27 cellular contexts compared by ENCODE assay signal in genomic region chr16:82384897-82385296, GRCh38.
"Had no signal": no experiment of that assay in that cellular context is flagged by ENCODE, and none has a peak within 500 bp of the region (broad histone marks: within the 10 kb centered on the region; RNA-seq: fewer than 3 reads in every experiment).

No MANE protein-coding gene starts in this region.

- H3K4me3 Mint-ChIP-seq: dendritic cell treated with granulocyte-macrophage colony-stimulating factor and Interleukin-4, amounts not matched to agents 40 ng/mL and 50 ng/mL, for 4 days; endodermal cell had no signal

- H3K27ac ChIP-seq: colonic mucosa, dorsolateral prefrontal cortex, epithelial cell of prostate, esophagus muscularis mucosa, esophagus squamous epithelium, foreskin keratinocyte, gastrocnemius medialis, gastroesophageal sphincter, heart left ventricle, heart right ventricle had no signal

- H3K27me3 ChIP-seq: colonic mucosa, dorsolateral prefrontal cortex, esophagus muscularis mucosa, esophagus squamous epithelium, gastrocnemius medialis, gastroesophageal sphincter, heart left ventricle had no signal

- FAIRE-seq: colon, endometrium, endothelial cell of umbilical vein, frontal cortex had no signal

- H3K9me3 ChIP-seq: colonic mucosa, esophagus muscularis mucosa, esophagus squamous epithelium, gastrocnemius medialis had no signal

- H3K36me3 ChIP-seq: colonic mucosa, esophagus muscularis mucosa, esophagus squamous epithelium, gastrocnemius medialis, gastroesophageal sphincter, heart left ventricle, heart right ventricle had no signal

- ATAC-seq: esophagus mucosa, foreskin keratinocyte, gastrocnemius medialis, gastroesophageal sphincter, heart left ventricle, heart right ventricle had no signal

- H3K9me3 Mint-ChIP-seq: dendritic cell treated with granulocyte-macrophage colony-stimulating factor and Interleukin-4, amounts not matched to agents 40 ng/mL and 50 ng/mL, for 4 days had no signal

- H3K4me3 ChIP-seq: colonic mucosa, dorsolateral prefrontal cortex, esophagus muscularis mucosa, esophagus squamous epithelium, gastrocnemius medialis, gastroesophageal sphincter, heart left ventricle, heart right ventricle had no signal

- H3K4me1 ChIP-seq: colonic mucosa, esophagus muscularis mucosa, esophagus squamous epithelium, foreskin keratinocyte, gastrocnemius medialis, gastroesophageal sphincter, heart left ventricle, heart right ventricle had no signal

- H3K27me3 Mint-ChIP-seq: dendritic cell treated with granulocyte-macrophage colony-stimulating factor and Interleukin-4, amounts not matched to agents 40 ng/mL and 50 ng/mL, for 4 days had no signal

- DNase-seq: colonic mucosa; cortex of kidney; dermis blood vessel endothelial cell; dorsolateral prefrontal cortex; effector CD4-positive, alpha-beta T cell; effector CD8-positive, alpha-beta T cell; effector memory CD4-positive, alpha-beta T cell; endodermal cell; erythroblast; esophagus squamous epithelium; foreskin fibroblast; foreskin keratinocyte; foreskin melanocyte; gastrocnemius medialis; glutamatergic neuron; head of caudate nucleus; heart left ventricle; heart right ventricle had no signal

- H3K27ac Mint-ChIP-seq: dendritic cell treated with granulocyte-macrophage colony-stimulating factor and Interleukin-4, amounts not matched to agents 40 ng/mL and 50 ng/mL, for 4 days; endodermal cell had no signal
